Comparison of ENCODE assay signal across 18 cellular contexts in genomic region chr18:48181132-48181823, GRCh38.
"Had no signal": no experiment of that assay in that cellular context is flagged by ENCODE, and none has a peak within 500 bp of the region (broad histone marks: within the 10 kb centered on the region; RNA-seq: fewer than 3 reads in every experiment).

No MANE protein-coding gene starts in this region.

- H3K36me3 Mint-ChIP-seq: naive thymus-derived CD8-positive, alpha-beta T cell had no signal

- H3K36me3 ChIP-seq: ovary, suprapubic skin, thyroid gland, upper lobe of left lung, uterus had no signal

- DNase-seq: cerebellar nuclear complex; dermis blood vessel endothelial cell; erythroblast; foreskin keratinocyte; left colon; mammary epithelial cell; naive thymus-derived CD8-positive, alpha-beta T cell; right cardiac atrium; stimulated activated CD4-positive, alpha-beta T cell treated with anti-CD3 and anti-CD28 coated beads, Interleukin-2, amount 100 ng/mL, for 48 hours; stimulated activated naive CD4-positive, alpha-beta T cell treated with Interleukin-2 at 50 U/mL for 16 hours; thyroid gland; upper lobe of left lung; uterus had no signal

- H3K4me3 ChIP-seq: hepatocyte, ovary, smooth muscle cell, suprapubic skin, thyroid gland, upper lobe of left lung, uterus had no signal

- ATAC-seq: foreskin keratinocyte; left colon; naive thymus-derived CD8-positive, alpha-beta T cell; right cardiac atrium had no signal

- H3K27me3 ChIP-seq: hepatocyte, ovary, suprapubic skin, thyroid gland, upper lobe of left lung, uterus had no signal

- H3K4me1 ChIP-seq: foreskin keratinocyte, thyroid gland, upper lobe of left lung, uterus had no signal

- H3K4me3 Mint-ChIP-seq: naive thymus-derived CD8-positive, alpha-beta T cell had no signal

- H3K27ac ChIP-seq: foreskin keratinocyte, hepatocyte, ovary, suprapubic skin, thyroid gland, upper lobe of left lung, uterus had no signal

- H3K9me3 ChIP-seq: ovary, suprapubic skin, thyroid gland, upper lobe of left lung, uterus had no signal

- H3K4me2 ChIP-seq: hepatocyte, smooth muscle cell had no signal

- H2AFZ ChIP-seq: hepatocyte had no signal

- H3K27ac Mint-ChIP-seq: naive thymus-derived CD8-positive, alpha-beta T cell; progenitor cell of endocrine pancreas had no signal

- H3K4me1 Mint-ChIP-seq: naive thymus-derived CD8-positive, alpha-beta T cell had no signal
